ENCODE assay signal across 9 cellular contexts in the genomic region with DNA sequence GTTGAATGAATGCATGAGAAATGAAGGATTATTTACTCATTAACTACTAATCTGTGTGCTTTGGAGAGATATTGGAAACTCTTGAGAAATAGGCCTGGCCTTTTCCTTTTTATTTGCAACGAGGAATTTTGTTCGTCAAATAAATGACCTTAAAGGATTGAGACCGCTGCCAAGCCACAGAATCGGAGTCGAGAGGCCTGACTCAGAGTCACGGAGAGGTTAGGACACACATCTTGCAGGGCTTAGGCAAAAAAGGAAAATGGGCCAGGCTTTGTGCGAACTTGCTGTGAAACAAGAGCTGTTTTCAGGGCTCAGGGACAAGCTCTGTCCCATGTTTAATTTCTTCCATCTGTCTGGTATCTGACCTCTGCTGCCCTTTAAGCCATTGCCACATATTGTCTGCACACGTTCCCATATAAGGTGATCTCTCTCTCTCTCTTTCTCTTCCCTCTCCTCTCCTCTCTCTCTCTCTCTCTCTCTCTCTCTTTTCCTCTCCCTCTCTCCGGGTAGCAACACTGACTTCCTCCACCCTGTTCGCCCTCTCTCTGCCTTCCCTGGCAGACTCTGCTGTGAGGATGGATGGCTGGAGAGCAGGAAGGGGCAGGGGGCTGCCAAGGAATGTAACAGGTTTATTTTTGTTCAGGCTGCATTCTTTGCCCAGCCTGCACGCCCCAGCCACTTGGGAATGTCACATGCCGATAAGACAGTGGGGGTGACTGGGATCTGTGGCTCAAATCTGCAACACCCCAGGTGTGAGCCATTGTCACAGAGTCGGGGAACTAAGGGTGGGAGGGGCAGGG. TPM values are rescaled to one million over a fixed set of nuclear protein-coding genes. Genes with fewer than 3 reads are reported as not detected.
DNase-seq lines count a peak whose midpoint lies in the region; ATAC-seq and TF ChIP-seq lines count a peak whose summit lies in the region.
"Had no signal": no experiment of that assay in that cellular context is flagged by ENCODE, and none has a peak within 500 bp of the region (broad histone marks: within the 10 kb centered on the region; RNA-seq: fewer than 3 reads in every experiment).

No MANE protein-coding gene starts in this region.

- H3K27me3 Mint-ChIP-seq in osteocyte (ENCODE audit: unreplicated experiment): no peaks in the 10 kb centered on the region
- H3K27me3 Mint-ChIP-seq in activated T-helper 17 cell treated with anti-CD3 and anti-CD28 coated beads, Interleukin-2, amount 50 U/mL, for 72 hours: peaks cover 6% of the 10 kb centered on the region
- H3K27me3 Mint-ChIP-seq in stimulated activated naive CD8-positive, alpha-beta T cell treated with anti-CD3 and anti-CD28 coated beads, Interleukin-15, amount 100 ng/mL, for 72 hours: peaks cover 9% of the 10 kb centered on the region

- H3K27me3 ChIP-seq in RWPE2 (ENCODE audit: insufficient read depth, poor library complexity, severe bottlenecking): no peaks in the 10 kb centered on the region

- H3K4me3 ChIP-seq in RWPE2 (ENCODE audit: severe bottlenecking) (no peak overlapping the region), fibroblast of villous mesenchyme (ENCODE audit: low read depth, low read length) (peak overlapping the region; percentile 30)

- no peaks in the 10 kb centered on the region for H3K36me3 ChIP-seq in RWPE2 (ENCODE audit: low read depth)

- H3K27ac Mint-ChIP-seq in osteocyte (ENCODE audit: unreplicated experiment): peak overlapping the region; percentile 70
- no peak overlapping the region for H3K27ac Mint-ChIP-seq in activated T-helper 17 cell treated with anti-CD3 and anti-CD28 coated beads, Interleukin-2, amount 50 U/mL, for 72 hours
- no peak overlapping the region for H3K27ac Mint-ChIP-seq in stimulated activated naive CD8-positive, alpha-beta T cell treated with anti-CD3 and anti-CD28 coated beads, Interleukin-15, amount 100 ng/mL, for 72 hours

- peaks cover 22% of the 10 kb centered on the region for H3K4me1 ChIP-seq in RWPE2 (ENCODE audit: insufficient read depth, poor library complexity, severe bottlenecking)

- peak overlapping the region; percentile 44 for H3K4me3 Mint-ChIP-seq in osteocyte (ENCODE audit: unreplicated experiment)
- H3K4me3 Mint-ChIP-seq in activated T-helper 17 cell treated with anti-CD3 and anti-CD28 coated beads, Interleukin-2, amount 50 U/mL, for 72 hours: no peak overlapping the region
- H3K4me3 Mint-ChIP-seq in stimulated activated naive CD8-positive, alpha-beta T cell treated with anti-CD3 and anti-CD28 coated beads, Interleukin-15, amount 100 ng/mL, for 72 hours: no peak overlapping the region
- H3K4me3 Mint-ChIP-seq: naive B cell had no signal

- DNase-seq in DMS 273 treated with DMSO at 0.1 percent for 48 hours (lab: John Stamatoyannopoulos, UW): peak; percentile 70
- DNase-seq in RWPE2 (ENCODE audit: low spot score): peak; percentile 83
- DNase-seq in fibroblast of villous mesenchyme (ENCODE audit: low read depth): peak; percentile 100
- no peak for DNase-seq in osteocyte (ENCODE audit: extremely low spot score, unreplicated experiment)
- no peak for DNase-seq in stimulated activated naive CD8-positive, alpha-beta T cell treated with anti-CD3 and anti-CD28 coated beads, Interleukin-15, amount 100 ng/mL, for 72 hours
- DNase-seq: naive B cell had no signal

- peak overlapping the region; percentile 83 for H3K27ac ChIP-seq in RWPE2 (ENCODE audit: poor library complexity, severe bottlenecking)

- TF ChIP-seq CTCF in RWPE2 (IDR thresholded peaks at IDR 0.05; ENCODE audit: poor library complexity, severe bottlenecking) (no peak), fibroblast of villous mesenchyme (IDR thresholded peaks at IDR 0.05; ENCODE audit: insufficient read depth, low read depth, low read length) (no peak), osteocyte (IDR thresholded peaks at IDR 0.05) (no peak)

- H3K9me3 ChIP-seq in RWPE2 (ENCODE audit: severe bottlenecking): no peaks in the 10 kb centered on the region

- ATAC-seq in RWPE2 (ENCODE audit: low read depth) (peak; percentile 88), HG02610 (IDR thresholded peaks at IDR 0.05; ENCODE audit: unreplicated experiment) (no peak), HG03175 (IDR thresholded peaks at IDR 0.05; ENCODE audit: unreplicated experiment) (no peak)
- no peak for ATAC-seq in activated T-helper 17 cell treated with anti-CD3 and anti-CD28 coated beads, Interleukin-2, amount 50 U/mL, for 72 hours (replicated peaks)
- no peak for ATAC-seq in stimulated activated naive CD8-positive, alpha-beta T cell treated with anti-CD3 and anti-CD28 coated beads, Interleukin-15, amount 100 ng/mL, for 72 hours

- H3K36me3 Mint-ChIP-seq in osteocyte (ENCODE audit: unreplicated experiment): no peaks in the 10 kb centered on the region
- no peaks in the 10 kb centered on the region for H3K36me3 Mint-ChIP-seq in activated T-helper 17 cell treated with anti-CD3 and anti-CD28 coated beads, Interleukin-2, amount 50 U/mL, for 72 hours (ENCODE audit: low read depth)
- H3K36me3 Mint-ChIP-seq: naive B cell had no signal

- H3K4me1 Mint-ChIP-seq in osteocyte (ENCODE audit: unreplicated experiment): peaks cover 36% of the 10 kb centered on the region
- H3K4me1 Mint-ChIP-seq in activated T-helper 17 cell treated with anti-CD3 and anti-CD28 coated beads, Interleukin-2, amount 50 U/mL, for 72 hours: no peaks in the 10 kb centered on the region
- H3K4me1 Mint-ChIP-seq in stimulated activated naive CD8-positive, alpha-beta T cell treated with anti-CD3 and anti-CD28 coated beads, Interleukin-15, amount 100 ng/mL, for 72 hours: peaks cover 5% of the 10 kb centered on the region

- no peaks in the 10 kb centered on the region for H3K9me3 Mint-ChIP-seq in osteocyte (ENCODE audit: unreplicated experiment)
- no peaks in the 10 kb centered on the region for H3K9me3 Mint-ChIP-seq in activated T-helper 17 cell treated with anti-CD3 and anti-CD28 coated beads, Interleukin-2, amount 50 U/mL, for 72 hours
- H3K9me3 Mint-ChIP-seq in stimulated activated naive CD8-positive, alpha-beta T cell treated with anti-CD3 and anti-CD28 coated beads, Interleukin-15, amount 100 ng/mL, for 72 hours: no peaks in the 10 kb centered on the region
- H3K9me3 Mint-ChIP-seq: naive B cell had no signal

RNA-seq across cellular contexts. Expression of a gene that starts 14.9 kb away (rescaled TPM):
- 20.6 and 24.2 TPM in 2 replicates for total RNA-seq in fibroblast of villous mesenchyme
- total RNA-seq in osteocyte: 13.1 TPM in 2 replicates
- 1 to 10 TPM; 2.4 to 3.4 TPM for total RNA-seq in activated T-helper 17 cell treated with anti-CD3 and anti-CD28 coated beads, Interleukin-2, amount 50 U/mL, for 72 hours

Comparison
In these comparisons a context has a peak if more than half of its experiments do, and no peak if none do; other contexts are left out.
1. DNase-seq: peak in DMS 273 treated with DMSO at 0.1 percent for 48 hours (single experiment), RWPE2 (single experiment) and fibroblast of villous mesenchyme (single experiment); none in osteocyte (single experiment) and stimulated activated naive CD8-positive, alpha-beta T cell treated with anti-CD3 and anti-CD28 coated beads, Interleukin-15, amount 100 ng/mL, for 72 hours (0 of 2).